1 cellular context compared by ENCODE assay signal in genomic region chr21:43190544-43191340, GRCh38.
TF ChIP-seq lines count a peak whose summit lies in the region.

No MANE protein-coding gene starts in this region.

TF ChIP-seq in IMR-90, 13 proteins besides CTCF, POLR2A, EP300 and RAD21:
- no peak for TF ChIP-seq MAFK (IDR thresholded peaks at IDR 0.05; ENCODE audit: low read depth, low read length)
- TF ChIP-seq ELK1 (IDR thresholded peaks at IDR 0.05; ENCODE audit: borderline replicate concordance, low read depth, low read length), result no peak
- no peak for TF ChIP-seq RCOR1 (IDR thresholded peaks at IDR 0.05; ENCODE audit: insufficient replicate concordance, low read length)
- no peak for TF ChIP-seq FOS (IDR thresholded peaks at IDR 0.05; ENCODE audit: low read depth, low read length)
- TF ChIP-seq BHLHE40 (IDR thresholded peaks at IDR 0.05; ENCODE audit: low read depth, low read length), result no peak
- no peak for TF ChIP-seq MAZ (IDR thresholded peaks at IDR 0.05; ENCODE audit: borderline replicate concordance, low read depth, low read length)
- TF ChIP-seq CEBPB (IDR thresholded peaks at IDR 0.05; ENCODE audit: low read depth, low read length), result no peak
- no peak for TF ChIP-seq SMC3 (IDR thresholded peaks at IDR 0.05; ENCODE audit: low read depth, low read length)
- no peak for TF ChIP-seq MXI1 (IDR thresholded peaks at IDR 0.05; ENCODE audit: borderline replicate concordance, low read depth, low read length)
- TF ChIP-seq NFE2L2 (IDR thresholded peaks at IDR 0.05; ENCODE audit: low read depth, low read length), result no peak
- no peak for TF ChIP-seq CHD1 (IDR thresholded peaks at IDR 0.05; ENCODE audit: low read depth, low read length)
- TF ChIP-seq RFX5 (IDR thresholded peaks at IDR 0.05; ENCODE audit: low read depth, low read length), result no peak
- no peak for TF ChIP-seq USF2 (IDR thresholded peaks at IDR 0.05; ENCODE audit: low read depth, low read length)
TF ChIP-seq in IMR-90: peak in this region for 0.
